8 cellular contexts compared by ENCODE assay signal in the genomic region with DNA sequence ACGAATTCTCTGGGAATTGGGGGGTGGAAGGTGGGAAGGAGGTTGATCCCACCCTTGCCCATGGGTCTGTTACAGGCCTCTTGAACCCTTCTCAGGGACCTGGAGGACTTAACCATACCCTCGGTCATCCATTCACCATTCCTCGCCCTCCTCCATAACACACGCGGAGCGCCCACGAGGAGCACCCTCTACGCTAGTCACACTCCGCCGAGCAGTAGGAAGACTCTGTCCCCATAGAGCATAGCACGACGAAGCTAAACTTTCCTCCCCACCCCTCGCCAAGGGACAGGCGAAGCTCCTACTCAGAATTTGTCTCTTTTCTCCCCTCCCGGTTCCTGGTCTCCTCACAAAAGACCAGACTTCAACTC. TPM values are rescaled to one million over a fixed set of nuclear protein-coding genes. Genes with fewer than 3 reads are reported as not detected.
A peak's percentile ranks its signal among the peaks of the same experiment; 100 is the strongest.
DNase-seq lines count a peak whose midpoint lies in the region; ATAC-seq and TF ChIP-seq lines count a peak whose summit lies in the region.

No MANE protein-coding gene starts in this region.

- H3K4me1 ChIP-seq in BLaER1 (peaks cover 23% of the 10 kb centered on the region), MM.1S (ENCODE audit: low read length) (peaks cover 7% of the 10 kb centered on the region; the same call in 1 of the 2 replicates), ectodermal cell (ENCODE audit: control insufficient read depth, insufficient read depth, low read length) (peaks cover 6% of the 10 kb centered on the region)

- H2AFZ ChIP-seq in MM.1S (ENCODE audit: low read length), result peak overlapping the region; percentile 98
- H2AFZ ChIP-seq in neural cell (ENCODE audit: low read depth, low read length), result peak overlapping the region; percentile 84

- H3K4me3 ChIP-seq in BLaER1, result peak overlapping the region; percentile 98
- peak overlapping the region; percentile 88 for H3K4me3 ChIP-seq in MM.1S (ENCODE audit: low read length)
- H3K4me3 ChIP-seq in ectodermal cell (ENCODE audit: insufficient read depth, low read depth, low read length), result peak overlapping the region; percentile 79
- peak overlapping the region; percentile 88 for H3K4me3 ChIP-seq in neural cell (ENCODE audit: low read length)

- H3K9me3 ChIP-seq in BLaER1 (peaks cover 7% of the 10 kb centered on the region; the same call in 1 of the 2 replicates), MM.1S (replicated peaks; ENCODE audit: insufficient read depth, low read length) (no peaks in the 10 kb centered on the region), ectodermal cell (ENCODE audit: control insufficient read depth, low read length) (no peaks in the 10 kb centered on the region), neural cell (ENCODE audit: low read length) (no peaks in the 10 kb centered on the region)

- H3K9ac ChIP-seq in BLaER1 (peak overlapping the region; percentile 96), MM.1S (ENCODE audit: low read length) (peak overlapping the region; percentile 79; the same call in 1 of the 2 replicates), neural cell (ENCODE audit: low read length) (peak overlapping the region; percentile 72)

- H3K36me3 ChIP-seq in BLaER1 (no peaks in the 10 kb centered on the region), MM.1S (replicated peaks; ENCODE audit: insufficient read depth, low read length) (no peaks in the 10 kb centered on the region), ectodermal cell (ENCODE audit: control insufficient read depth, insufficient read depth, low read length) (no peaks in the 10 kb centered on the region), neural cell (ENCODE audit: insufficient read depth, low read length) (no peaks in the 10 kb centered on the region)

- WGBS in ectodermal cell, 2 experiments, result 91% methylated on average over 15 of the region's 15 CpGs

- H3K79me2 ChIP-seq in MM.1S (ENCODE audit: low read length), result peaks cover 37% of the 10 kb centered on the region
- H3K79me2 ChIP-seq in neural cell (replicated peaks; ENCODE audit: insufficient read depth, low read length), result peaks cover 4% of the 10 kb centered on the region

- H3K27ac ChIP-seq in BLaER1, result peak overlapping the region; percentile 96
- peak overlapping the region; percentile 72; the same call in 1 of the 2 replicates for H3K27ac ChIP-seq in MM.1S (ENCODE audit: low read length)
- H3K27ac ChIP-seq in ectodermal cell (ENCODE audit: insufficient read depth, low read depth, low read length, poor library complexity, severe bottlenecking), result no peak overlapping the region
- H3K27ac ChIP-seq in neural cell (ENCODE audit: low read length), result no peak overlapping the region

- no peak for TF ChIP-seq EP300 in neural cell (conservative IDR thresholded peaks at IDR 0.05; ENCODE audit: poor library complexity, severe bottlenecking)

- no peak for ATAC-seq in GM18873 (IDR thresholded peaks at IDR 0.05; ENCODE audit: low FRiP score, unreplicated experiment)

- peak overlapping the region; percentile 82 for H3K4me2 ChIP-seq in BLaER1
- peak overlapping the region; percentile 76 for H3K4me2 ChIP-seq in MM.1S (ENCODE audit: low read depth, low read length)
- no peak overlapping the region for H3K4me2 ChIP-seq in neural cell (ENCODE audit: low read length)

- H3F3A ChIP-seq in MM.1S (ENCODE audit: insufficient read depth, low read length) (no peaks in the 10 kb centered on the region; the same call in 1 of the 2 replicates), neural cell (ENCODE audit: insufficient read depth, low read length, poor library complexity, severe bottlenecking) (no peaks in the 10 kb centered on the region)

- peaks cover 13% of the 10 kb centered on the region; the same call in 1 of the 2 replicates for H4K20me1 ChIP-seq in BLaER1
- no peaks in the 10 kb centered on the region for H4K20me1 ChIP-seq in MM.1S (ENCODE audit: insufficient read depth, low read length)
- H4K20me1 ChIP-seq in neural cell (ENCODE audit: insufficient read depth), result no peaks in the 10 kb centered on the region

- TF ChIP-seq CTCF in MM.1S (IDR thresholded peaks at IDR 0.05; ENCODE audit: low read length) (no peak), neural cell (IDR thresholded peaks at IDR 0.05; ENCODE audit: poor library complexity, severe bottlenecking) (no peak)

- H3K9me2 ChIP-seq in MM.1S (replicated peaks; ENCODE audit: insufficient read depth, low read length) (no peaks in the 10 kb centered on the region), neural cell (ENCODE audit: insufficient read depth, low read length) (no peaks in the 10 kb centered on the region)

- no peaks in the 10 kb centered on the region for H3K27me3 ChIP-seq in BLaER1
- H3K27me3 ChIP-seq in MM.1S (replicated peaks; ENCODE audit: insufficient read depth, low read length), result no peaks in the 10 kb centered on the region
- H3K27me3 ChIP-seq in ectodermal cell (ENCODE audit: control insufficient read depth, insufficient read depth, low read length, poor library complexity, severe bottlenecking), result peaks cover 33% of the 10 kb centered on the region
- peaks cover 11% of the 10 kb centered on the region for H3K27me3 ChIP-seq in neural cell (ENCODE audit: insufficient read depth, low read depth, low read length)

- no peak for DNase-seq in MM.1S
- no peak for DNase-seq in amniotic stem cell (lab: John Stamatoyannopoulos, UW)
- no peak for DNase-seq in globus pallidus (ENCODE audit: low spot score)
- no peak for DNase-seq in NCI-H446 treated with DMSO at 0.1 percent for 48 hours (lab: John Stamatoyannopoulos, UW)

- TF ChIP-seq RAD21 in neural cell (conservative IDR thresholded peaks at IDR 0.05), result no peak

TF ChIP-seq in neural cell, 6 proteins besides CTCF, POLR2A, EP300 and RAD21:
- TF ChIP-seq TAF1 (IDR thresholded peaks at IDR 0.05; ENCODE audit: low read depth), result no peak
- TF ChIP-seq, protein P1, sequence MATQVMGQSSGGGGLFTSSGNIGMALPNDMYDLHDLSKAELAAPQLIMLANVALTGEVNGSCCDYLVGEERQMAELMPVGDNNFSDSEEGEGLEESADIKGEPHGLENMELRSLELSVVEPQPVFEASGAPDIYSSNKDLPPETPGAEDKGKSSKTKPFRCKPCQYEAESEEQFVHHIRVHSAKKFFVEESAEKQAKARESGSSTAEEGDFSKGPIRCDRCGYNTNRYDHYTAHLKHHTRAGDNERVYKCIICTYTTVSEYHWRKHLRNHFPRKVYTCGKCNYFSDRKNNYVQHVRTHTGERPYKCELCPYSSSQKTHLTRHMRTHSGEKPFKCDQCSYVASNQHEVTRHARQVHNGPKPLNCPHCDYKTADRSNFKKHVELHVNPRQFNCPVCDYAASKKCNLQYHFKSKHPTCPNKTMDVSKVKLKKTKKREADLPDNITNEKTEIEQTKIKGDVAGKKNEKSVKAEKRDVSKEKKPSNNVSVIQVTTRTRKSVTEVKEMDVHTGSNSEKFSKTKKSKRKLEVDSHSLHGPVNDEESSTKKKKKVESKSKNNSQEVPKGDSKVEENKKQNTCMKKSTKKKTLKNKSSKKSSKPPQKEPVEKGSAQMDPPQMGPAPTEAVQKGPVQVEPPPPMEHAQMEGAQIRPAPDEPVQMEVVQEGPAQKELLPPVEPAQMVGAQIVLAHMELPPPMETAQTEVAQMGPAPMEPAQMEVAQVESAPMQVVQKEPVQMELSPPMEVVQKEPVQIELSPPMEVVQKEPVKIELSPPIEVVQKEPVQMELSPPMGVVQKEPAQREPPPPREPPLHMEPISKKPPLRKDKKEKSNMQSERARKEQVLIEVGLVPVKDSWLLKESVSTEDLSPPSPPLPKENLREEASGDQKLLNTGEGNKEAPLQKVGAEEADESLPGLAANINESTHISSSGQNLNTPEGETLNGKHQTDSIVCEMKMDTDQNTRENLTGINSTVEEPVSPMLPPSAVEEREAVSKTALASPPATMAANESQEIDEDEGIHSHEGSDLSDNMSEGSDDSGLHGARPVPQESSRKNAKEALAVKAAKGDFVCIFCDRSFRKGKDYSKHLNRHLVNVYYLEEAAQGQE (IDR thresholded peaks at IDR 0.05; ENCODE audit: borderline replicate concordance), result no peak
- no peak for TF ChIP-seq MXI1 (conservative IDR thresholded peaks at IDR 0.05; ENCODE audit: poor library complexity, severe bottlenecking)
- TF ChIP-seq SMC3 (conservative IDR thresholded peaks at IDR 0.05; ENCODE audit: poor library complexity), result no peak
- no peak for TF ChIP-seq EZH2 (IDR thresholded peaks at IDR 0.05; ENCODE audit: borderline replicate concordance, insufficient read depth, low read length, poor library complexity, severe bottlenecking)
- no peak for TF ChIP-seq POLR2AphosphoS5 (IDR thresholded peaks at IDR 0.05)

RNA-seq across cellular contexts. Expression of a gene that starts 0.6 kb away (rescaled TPM):
- 7.1 TPM for polyA plus RNA-seq in ectodermal cell (2013, experiment 1 of 4)
- polyA plus RNA-seq in ectodermal cell (2013, experiment 2 of 4), result 8.2 TPM
- 8.0 TPM for polyA plus RNA-seq in ectodermal cell (2013, experiment 3 of 4)
- polyA plus RNA-seq in ectodermal cell (2013, experiment 4 of 4), result 9.8 TPM
- 8.9 and 10.6 TPM in 2 replicates for polyA plus RNA-seq in neural cell
- polyA minus RNA-seq in neural cell, result 20.9 and 27.6 TPM in 2 replicates

Comparison
In these comparisons a context has a peak if more than half of its experiments do, and no peak if none do; other contexts are left out.
1. H3K27ac ChIP-seq: peak in BLaER1 (single experiment) and MM.1S (single experiment); none in ectodermal cell (single experiment) and neural cell (single experiment).
2. Peak in every context shown above with its lines, with median percentiles within 50 percentile points of each other: H3K4me3 ChIP-seq and H3K9ac ChIP-seq.